Comparison of ENCODE assay signal across 1 cellular context in the genomic region with DNA sequence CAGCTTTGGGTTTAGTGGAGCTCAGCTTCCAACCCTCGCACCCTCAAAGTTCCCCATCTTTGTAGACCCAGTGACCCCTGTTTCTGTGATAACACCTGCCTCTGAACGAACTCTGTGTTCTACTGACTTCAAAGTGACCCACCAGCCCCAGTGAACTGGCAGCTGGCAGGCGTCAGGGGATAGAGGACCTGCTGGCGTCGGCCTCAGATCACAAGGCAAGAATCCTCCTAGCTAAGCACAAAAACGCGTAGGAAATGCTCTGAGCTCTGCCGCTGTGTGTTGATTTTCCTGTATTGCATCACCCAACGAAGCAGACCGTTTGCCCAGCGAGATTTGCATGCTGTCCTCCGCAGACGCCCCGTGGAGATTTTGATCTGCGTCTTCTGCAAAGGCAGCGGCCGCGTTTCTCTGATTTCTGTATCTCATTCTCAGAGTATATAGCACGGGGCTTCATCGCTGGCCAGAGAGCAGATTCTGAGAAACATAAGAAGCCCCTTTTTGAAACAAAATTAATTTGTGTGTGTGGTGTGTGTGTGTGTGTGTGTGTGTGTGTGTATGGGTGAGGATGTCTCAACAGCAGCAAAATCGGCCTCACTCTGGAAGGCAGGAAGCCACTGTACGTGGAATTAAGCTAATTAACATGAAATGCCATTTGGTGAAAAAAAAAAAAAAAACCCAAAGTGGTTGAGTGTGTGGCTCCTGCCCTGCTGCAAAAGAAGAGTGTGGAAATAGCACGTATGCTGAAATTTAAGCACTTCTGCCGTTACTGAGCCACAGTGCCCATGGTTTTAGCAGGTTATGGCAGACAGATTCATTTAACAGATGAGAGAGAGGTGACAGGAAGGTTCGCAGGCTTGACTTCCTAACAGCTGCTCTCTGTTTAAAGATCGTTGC.
A peak's percentile ranks its signal among the peaks of the same experiment; 100 is the strongest.
TF ChIP-seq lines count a peak whose summit lies in the region.

No MANE protein-coding gene starts in this region.

TF ChIP-seq in K562, 482 proteins besides CTCF, POLR2A, EP300 and RAD21 (continued from another document and continues in another):
- TF ChIP-seq, protein P1, sequence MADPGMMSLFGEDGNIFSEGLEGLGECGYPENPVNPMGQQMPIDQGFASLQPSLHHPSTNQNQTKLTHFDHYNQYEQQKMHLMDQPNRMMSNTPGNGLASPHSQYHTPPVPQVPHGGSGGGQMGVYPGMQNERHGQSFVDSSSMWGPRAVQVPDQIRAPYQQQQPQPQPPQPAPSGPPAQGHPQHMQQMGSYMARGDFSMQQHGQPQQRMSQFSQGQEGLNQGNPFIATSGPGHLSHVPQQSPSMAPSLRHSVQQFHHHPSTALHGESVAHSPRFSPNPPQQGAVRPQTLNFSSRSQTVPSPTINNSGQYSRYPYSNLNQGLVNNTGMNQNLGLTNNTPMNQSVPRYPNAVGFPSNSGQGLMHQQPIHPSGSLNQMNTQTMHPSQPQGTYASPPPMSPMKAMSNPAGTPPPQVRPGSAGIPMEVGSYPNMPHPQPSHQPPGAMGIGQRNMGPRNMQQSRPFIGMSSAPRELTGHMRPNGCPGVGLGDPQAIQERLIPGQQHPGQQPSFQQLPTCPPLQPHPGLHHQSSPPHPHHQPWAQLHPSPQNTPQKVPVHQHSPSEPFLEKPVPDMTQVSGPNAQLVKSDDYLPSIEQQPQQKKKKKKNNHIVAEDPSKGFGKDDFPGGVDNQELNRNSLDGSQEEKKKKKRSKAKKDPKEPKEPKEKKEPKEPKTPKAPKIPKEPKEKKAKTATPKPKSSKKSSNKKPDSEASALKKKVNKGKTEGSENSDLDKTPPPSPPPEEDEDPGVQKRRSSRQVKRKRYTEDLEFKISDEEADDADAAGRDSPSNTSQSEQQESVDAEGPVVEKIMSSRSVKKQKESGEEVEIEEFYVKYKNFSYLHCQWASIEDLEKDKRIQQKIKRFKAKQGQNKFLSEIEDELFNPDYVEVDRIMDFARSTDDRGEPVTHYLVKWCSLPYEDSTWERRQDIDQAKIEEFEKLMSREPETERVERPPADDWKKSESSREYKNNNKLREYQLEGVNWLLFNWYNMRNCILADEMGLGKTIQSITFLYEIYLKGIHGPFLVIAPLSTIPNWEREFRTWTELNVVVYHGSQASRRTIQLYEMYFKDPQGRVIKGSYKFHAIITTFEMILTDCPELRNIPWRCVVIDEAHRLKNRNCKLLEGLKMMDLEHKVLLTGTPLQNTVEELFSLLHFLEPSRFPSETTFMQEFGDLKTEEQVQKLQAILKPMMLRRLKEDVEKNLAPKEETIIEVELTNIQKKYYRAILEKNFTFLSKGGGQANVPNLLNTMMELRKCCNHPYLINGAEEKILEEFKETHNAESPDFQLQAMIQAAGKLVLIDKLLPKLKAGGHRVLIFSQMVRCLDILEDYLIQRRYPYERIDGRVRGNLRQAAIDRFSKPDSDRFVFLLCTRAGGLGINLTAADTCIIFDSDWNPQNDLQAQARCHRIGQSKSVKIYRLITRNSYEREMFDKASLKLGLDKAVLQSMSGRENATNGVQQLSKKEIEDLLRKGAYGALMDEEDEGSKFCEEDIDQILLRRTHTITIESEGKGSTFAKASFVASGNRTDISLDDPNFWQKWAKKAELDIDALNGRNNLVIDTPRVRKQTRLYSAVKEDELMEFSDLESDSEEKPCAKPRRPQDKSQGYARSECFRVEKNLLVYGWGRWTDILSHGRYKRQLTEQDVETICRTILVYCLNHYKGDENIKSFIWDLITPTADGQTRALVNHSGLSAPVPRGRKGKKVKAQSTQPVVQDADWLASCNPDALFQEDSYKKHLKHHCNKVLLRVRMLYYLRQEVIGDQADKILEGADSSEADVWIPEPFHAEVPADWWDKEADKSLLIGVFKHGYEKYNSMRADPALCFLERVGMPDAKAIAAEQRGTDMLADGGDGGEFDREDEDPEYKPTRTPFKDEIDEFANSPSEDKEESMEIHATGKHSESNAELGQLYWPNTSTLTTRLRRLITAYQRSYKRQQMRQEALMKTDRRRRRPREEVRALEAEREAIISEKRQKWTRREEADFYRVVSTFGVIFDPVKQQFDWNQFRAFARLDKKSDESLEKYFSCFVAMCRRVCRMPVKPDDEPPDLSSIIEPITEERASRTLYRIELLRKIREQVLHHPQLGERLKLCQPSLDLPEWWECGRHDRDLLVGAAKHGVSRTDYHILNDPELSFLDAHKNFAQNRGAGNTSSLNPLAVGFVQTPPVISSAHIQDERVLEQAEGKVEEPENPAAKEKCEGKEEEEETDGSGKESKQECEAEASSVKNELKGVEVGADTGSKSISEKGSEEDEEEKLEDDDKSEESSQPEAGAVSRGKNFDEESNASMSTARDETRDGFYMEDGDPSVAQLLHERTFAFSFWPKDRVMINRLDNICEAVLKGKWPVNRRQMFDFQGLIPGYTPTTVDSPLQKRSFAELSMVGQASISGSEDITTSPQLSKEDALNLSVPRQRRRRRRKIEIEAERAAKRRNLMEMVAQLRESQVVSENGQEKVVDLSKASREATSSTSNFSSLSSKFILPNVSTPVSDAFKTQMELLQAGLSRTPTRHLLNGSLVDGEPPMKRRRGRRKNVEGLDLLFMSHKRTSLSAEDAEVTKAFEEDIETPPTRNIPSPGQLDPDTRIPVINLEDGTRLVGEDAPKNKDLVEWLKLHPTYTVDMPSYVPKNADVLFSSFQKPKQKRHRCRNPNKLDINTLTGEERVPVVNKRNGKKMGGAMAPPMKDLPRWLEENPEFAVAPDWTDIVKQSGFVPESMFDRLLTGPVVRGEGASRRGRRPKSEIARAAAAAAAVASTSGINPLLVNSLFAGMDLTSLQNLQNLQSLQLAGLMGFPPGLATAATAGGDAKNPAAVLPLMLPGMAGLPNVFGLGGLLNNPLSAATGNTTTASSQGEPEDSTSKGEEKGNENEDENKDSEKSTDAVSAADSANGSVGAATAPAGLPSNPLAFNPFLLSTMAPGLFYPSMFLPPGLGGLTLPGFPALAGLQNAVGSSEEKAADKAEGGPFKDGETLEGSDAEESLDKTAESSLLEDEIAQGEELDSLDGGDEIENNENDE (IDR thresholded peaks at IDR 0.05; ENCODE audit: low read depth, low read length) = no peak
- TF ChIP-seq MCM2 (IDR thresholded peaks at IDR 0.05; ENCODE audit: low read depth) (no peak), FOXJ2 (tag; IDR thresholded peaks at IDR 0.05) (peak; percentile 49; the same call in 1 of the 2 replicates), KLF10 (CRISPR knock-in tag; IDR thresholded peaks at IDR 0.05) (no peak), ZNF146 (CRISPR knock-in tag; IDR thresholded peaks at IDR 0.05; ENCODE audit: unreplicated experiment) (no peak), GABPB1 (CRISPR knock-in tag; IDR thresholded peaks at IDR 0.05) (no peak), RBM15 (IDR thresholded peaks at IDR 0.05; ENCODE audit: insufficient read depth, low read length) (no peak), XRCC4 (IDR thresholded peaks at IDR 0.05; ENCODE audit: extremely low read depth, insufficient read depth, insufficient read length) (no peak), RBM17 (IDR thresholded peaks at IDR 0.05; ENCODE audit: borderline replicate concordance, low read depth, low read length) (no peak), JUND (IDR thresholded peaks at IDR 0.05; ENCODE audit: borderline replicate concordance, low read depth, low read length) (peak; percentile 91), JUND (tag; IDR thresholded peaks at IDR 0.05; ENCODE audit: borderline replicate concordance, low read depth, low read length) (peak; percentile 81; the same call in 1 of the 3 replicates), JUN (IDR thresholded peaks at IDR 0.05; ENCODE audit: borderline replicate concordance, low read depth, low read length) (peak; percentile 74), JUN (CRISPR knock-in tag; IDR thresholded peaks at IDR 0.05; ENCODE audit: borderline replicate concordance) (no peak), HIVEP1 (CRISPR knock-in tag; IDR thresholded peaks at IDR 0.05) (no peak), POLR2AphosphoS5 (IDR thresholded peaks at IDR 0.05; ENCODE audit: control insufficient read depth, insufficient read depth, low read depth, low read length) (no peak), HSF4 (CRISPR knock-in tag; IDR thresholded peaks at IDR 0.05; ENCODE audit: borderline replicate concordance) (no peak), NONO (IDR thresholded peaks at IDR 0.05; ENCODE audit: low read depth in 2 of 2, low read length in 1 of 2) (no peak), NFATC3 (IDR thresholded peaks at IDR 0.05) (no peak), CHD2 (IDR thresholded peaks at IDR 0.05; ENCODE audit: low read depth, low read length) (no peak), KLF6 (CRISPR knock-in tag; IDR thresholded peaks at IDR 0.05; ENCODE audit: borderline replicate concordance) (no peak), ZNF778 (CRISPR knock-in tag; IDR thresholded peaks at IDR 0.05) (no peak), ZNF57 (CRISPR knock-in tag; IDR thresholded peaks at IDR 0.05) (no peak), ZNF24 (IDR thresholded peaks at IDR 0.05) (peak; percentile 51; the same call in 1 of the 2 replicates), ESRRA (IDR thresholded peaks at IDR 0.05; ENCODE audit: borderline replicate concordance, low read depth) (no peak), ZNF431 (CRISPR knock-in tag; IDR thresholded peaks at IDR 0.05) (no peak), ZNF445 (CRISPR knock-in tag; IDR thresholded peaks at IDR 0.05; ENCODE audit: low read depth) (no peak), CREBBP (IDR thresholded peaks at IDR 0.05; ENCODE audit: low read depth, low read length) (no peak), NR2C1 (IDR thresholded peaks at IDR 0.05) (no peak), NR2C1 (tag; IDR thresholded peaks at IDR 0.05) (peak; percentile 51; the same call in 1 of the 2 replicates)
- TF ChIP-seq, protein P2, sequence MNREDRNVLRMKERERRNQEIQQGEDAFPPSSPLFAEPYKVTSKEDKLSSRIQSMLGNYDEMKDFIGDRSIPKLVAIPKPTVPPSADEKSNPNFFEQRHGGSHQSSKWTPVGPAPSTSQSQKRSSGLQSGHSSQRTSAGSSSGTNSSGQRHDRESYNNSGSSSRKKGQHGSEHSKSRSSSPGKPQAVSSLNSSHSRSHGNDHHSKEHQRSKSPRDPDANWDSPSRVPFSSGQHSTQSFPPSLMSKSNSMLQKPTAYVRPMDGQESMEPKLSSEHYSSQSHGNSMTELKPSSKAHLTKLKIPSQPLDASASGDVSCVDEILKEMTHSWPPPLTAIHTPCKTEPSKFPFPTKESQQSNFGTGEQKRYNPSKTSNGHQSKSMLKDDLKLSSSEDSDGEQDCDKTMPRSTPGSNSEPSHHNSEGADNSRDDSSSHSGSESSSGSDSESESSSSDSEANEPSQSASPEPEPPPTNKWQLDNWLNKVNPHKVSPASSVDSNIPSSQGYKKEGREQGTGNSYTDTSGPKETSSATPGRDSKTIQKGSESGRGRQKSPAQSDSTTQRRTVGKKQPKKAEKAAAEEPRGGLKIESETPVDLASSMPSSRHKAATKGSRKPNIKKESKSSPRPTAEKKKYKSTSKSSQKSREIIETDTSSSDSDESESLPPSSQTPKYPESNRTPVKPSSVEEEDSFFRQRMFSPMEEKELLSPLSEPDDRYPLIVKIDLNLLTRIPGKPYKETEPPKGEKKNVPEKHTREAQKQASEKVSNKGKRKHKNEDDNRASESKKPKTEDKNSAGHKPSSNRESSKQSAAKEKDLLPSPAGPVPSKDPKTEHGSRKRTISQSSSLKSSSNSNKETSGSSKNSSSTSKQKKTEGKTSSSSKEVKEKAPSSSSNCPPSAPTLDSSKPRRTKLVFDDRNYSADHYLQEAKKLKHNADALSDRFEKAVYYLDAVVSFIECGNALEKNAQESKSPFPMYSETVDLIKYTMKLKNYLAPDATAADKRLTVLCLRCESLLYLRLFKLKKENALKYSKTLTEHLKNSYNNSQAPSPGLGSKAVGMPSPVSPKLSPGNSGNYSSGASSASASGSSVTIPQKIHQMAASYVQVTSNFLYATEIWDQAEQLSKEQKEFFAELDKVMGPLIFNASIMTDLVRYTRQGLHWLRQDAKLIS (CRISPR knock-in tag; IDR thresholded peaks at IDR 0.05) = no peak
- TF ChIP-seq, protein P3, sequence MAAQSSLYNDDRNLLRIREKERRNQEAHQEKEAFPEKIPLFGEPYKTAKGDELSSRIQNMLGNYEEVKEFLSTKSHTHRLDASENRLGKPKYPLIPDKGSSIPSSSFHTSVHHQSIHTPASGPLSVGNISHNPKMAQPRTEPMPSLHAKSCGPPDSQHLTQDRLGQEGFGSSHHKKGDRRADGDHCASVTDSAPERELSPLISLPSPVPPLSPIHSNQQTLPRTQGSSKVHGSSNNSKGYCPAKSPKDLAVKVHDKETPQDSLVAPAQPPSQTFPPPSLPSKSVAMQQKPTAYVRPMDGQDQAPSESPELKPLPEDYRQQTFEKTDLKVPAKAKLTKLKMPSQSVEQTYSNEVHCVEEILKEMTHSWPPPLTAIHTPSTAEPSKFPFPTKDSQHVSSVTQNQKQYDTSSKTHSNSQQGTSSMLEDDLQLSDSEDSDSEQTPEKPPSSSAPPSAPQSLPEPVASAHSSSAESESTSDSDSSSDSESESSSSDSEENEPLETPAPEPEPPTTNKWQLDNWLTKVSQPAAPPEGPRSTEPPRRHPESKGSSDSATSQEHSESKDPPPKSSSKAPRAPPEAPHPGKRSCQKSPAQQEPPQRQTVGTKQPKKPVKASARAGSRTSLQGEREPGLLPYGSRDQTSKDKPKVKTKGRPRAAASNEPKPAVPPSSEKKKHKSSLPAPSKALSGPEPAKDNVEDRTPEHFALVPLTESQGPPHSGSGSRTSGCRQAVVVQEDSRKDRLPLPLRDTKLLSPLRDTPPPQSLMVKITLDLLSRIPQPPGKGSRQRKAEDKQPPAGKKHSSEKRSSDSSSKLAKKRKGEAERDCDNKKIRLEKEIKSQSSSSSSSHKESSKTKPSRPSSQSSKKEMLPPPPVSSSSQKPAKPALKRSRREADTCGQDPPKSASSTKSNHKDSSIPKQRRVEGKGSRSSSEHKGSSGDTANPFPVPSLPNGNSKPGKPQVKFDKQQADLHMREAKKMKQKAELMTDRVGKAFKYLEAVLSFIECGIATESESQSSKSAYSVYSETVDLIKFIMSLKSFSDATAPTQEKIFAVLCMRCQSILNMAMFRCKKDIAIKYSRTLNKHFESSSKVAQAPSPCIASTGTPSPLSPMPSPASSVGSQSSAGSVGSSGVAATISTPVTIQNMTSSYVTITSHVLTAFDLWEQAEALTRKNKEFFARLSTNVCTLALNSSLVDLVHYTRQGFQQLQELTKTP (IDR thresholded peaks at IDR 0.05; ENCODE audit: low read depth in 1 of 2, partially characterized antibody in 2 of 2) = peak in 1 of 2 experiments; percentile 71
- TF ChIP-seq, protein P4, sequence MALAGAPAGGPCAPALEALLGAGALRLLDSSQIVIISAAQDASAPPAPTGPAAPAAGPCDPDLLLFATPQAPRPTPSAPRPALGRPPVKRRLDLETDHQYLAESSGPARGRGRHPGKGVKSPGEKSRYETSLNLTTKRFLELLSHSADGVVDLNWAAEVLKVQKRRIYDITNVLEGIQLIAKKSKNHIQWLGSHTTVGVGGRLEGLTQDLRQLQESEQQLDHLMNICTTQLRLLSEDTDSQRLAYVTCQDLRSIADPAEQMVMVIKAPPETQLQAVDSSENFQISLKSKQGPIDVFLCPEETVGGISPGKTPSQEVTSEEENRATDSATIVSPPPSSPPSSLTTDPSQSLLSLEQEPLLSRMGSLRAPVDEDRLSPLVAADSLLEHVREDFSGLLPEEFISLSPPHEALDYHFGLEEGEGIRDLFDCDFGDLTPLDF (CRISPR knock-in tag; IDR thresholded peaks at IDR 0.05) = no peak
- TF ChIP-seq, protein P5, sequence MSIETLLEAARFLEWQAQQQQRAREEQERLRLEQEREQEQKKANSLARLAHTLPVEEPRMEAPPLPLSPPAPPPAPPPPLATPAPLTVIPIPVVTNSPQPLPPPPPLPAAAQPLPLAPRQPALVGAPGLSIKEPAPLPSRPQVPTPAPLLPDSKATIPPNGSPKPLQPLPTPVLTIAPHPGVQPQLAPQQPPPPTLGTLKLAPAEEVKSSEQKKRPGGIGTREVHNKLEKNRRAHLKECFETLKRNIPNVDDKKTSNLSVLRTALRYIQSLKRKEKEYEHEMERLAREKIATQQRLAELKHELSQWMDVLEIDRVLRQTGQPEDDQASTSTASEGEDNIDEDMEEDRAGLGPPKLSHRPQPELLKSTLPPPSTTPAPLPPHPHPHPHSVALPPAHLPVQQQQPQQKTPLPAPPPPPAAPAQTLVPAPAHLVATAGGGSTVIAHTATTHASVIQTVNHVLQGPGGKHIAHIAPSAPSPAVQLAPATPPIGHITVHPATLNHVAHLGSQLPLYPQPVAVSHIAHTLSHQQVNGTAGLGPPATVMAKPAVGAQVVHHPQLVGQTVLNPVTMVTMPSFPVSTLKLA (conservative IDR thresholded peaks at IDR 0.05) = peak in 1 of 2 experiments; percentile 41; a peak in 1 of 4 replicates
